21 cellular contexts compared by ENCODE assay signal in genomic region chr2:58739033-58739432, GRCh38.
DNase-seq lines count a peak whose midpoint lies in the region; ATAC-seq, FAIRE-seq and TF ChIP-seq lines count a peak whose summit lies in the region.
"Had no signal": no experiment of that assay in that cellular context is flagged by ENCODE, and none has a peak within 500 bp of the region (broad histone marks: within the 10 kb centered on the region; RNA-seq: fewer than 3 reads in every experiment).

No MANE protein-coding gene starts in this region.

- no peak for FAIRE-seq in pancreas (lab: Jason Lieb, UNC)

- H3K4me1 ChIP-seq in pancreas = no peaks in the 10 kb centered on the region
- H3K4me1 ChIP-seq: BE2C, Caco-2 had no signal

- TF ChIP-seq CTCF in RWPE1 (conservative IDR thresholded peaks at IDR 0.05; ENCODE audit: low read depth) = no peak
- TF ChIP-seq CTCF in pancreas (IDR thresholded peaks at IDR 0.05) = no peak
- no peak for TF ChIP-seq CTCF in lower leg skin (IDR thresholded peaks at IDR 0.05)
- TF ChIP-seq CTCF in CD4-positive, alpha-beta T cell (IDR thresholded peaks at IDR 0.05) = no peak

- intact Hi-C loops in pancreas (cut with DNase I) (no loop called here), lower leg skin (cut with DNase I; ENCODE audit: low total_unique reads) (no loop called here)
- intact Hi-C loops in CD4-positive, alpha-beta T cell (cut with DNase I, micrococcal nuclease) = no loop called here

- H3K9me3 ChIP-seq in pancreas = no peaks in the 10 kb centered on the region
- no peaks in the 10 kb centered on the region for H3K9me3 ChIP-seq in CD4-positive, alpha-beta T cell (ENCODE audit: control insufficient read depth, low read length)
- H3K9me3 ChIP-seq: BE2C, Caco-2 had no signal

- ATAC-seq in pancreas = peak; percentile 52 to 93 (median 72)
- no peak for ATAC-seq in CD4-positive, alpha-beta T cell (ENCODE audit: poor library complexity)
- ATAC-seq in HG02981 (IDR thresholded peaks at IDR 0.05; ENCODE audit: unreplicated experiment) = no peak

- POLR2A ChIA-PET in RWPE1 (lab: Yijun Ruan, JAX; ENCODE audit: low non-redundant PET) = interaction anchor here (0.7 kb wide), 1 partner anchor 230 kb away, joined by 3 read pairs; no protein-coding TSS in a partner anchor
- POLR2A ChIA-PET in CD4-positive, alpha-beta T cell (lab: Charles Lee) = no interaction called here

- H3K9me3 Mint-ChIP-seq in CD4-positive, alpha-beta T cell = no peaks in the 10 kb centered on the region
- H3K9me3 Mint-ChIP-seq: H9 had no signal

- no peaks in the 10 kb centered on the region for H3K36me3 ChIP-seq in pancreas
- H3K36me3 ChIP-seq: BE2C had no signal

- H3K4me3 ChIP-seq in pancreas = no peak overlapping the region
- H3K4me3 ChIP-seq in lower leg skin (ENCODE audit: low read depth, poor library complexity, severe bottlenecking) = no peak overlapping the region
- H3K4me3 ChIP-seq: SK-N-MC had no signal

- H3K4me3 Mint-ChIP-seq in CD4-positive, alpha-beta T cell = no peak overlapping the region
- H3K4me3 Mint-ChIP-seq: CD4-positive, alpha-beta memory T cell; H9 had no signal

- WGBS in pancreas, 2 donors = 54 to 71% methylated on average over 1 of the region's 1 CpG
- 43 to 65% methylated on average over 1 of the region's 1 CpG for WGBS in lower leg skin, 2 donors

- no peak for TF ChIP-seq POLR2A in lower leg skin (IDR thresholded peaks at IDR 0.05)

- no peaks in the 10 kb centered on the region for H3K4me1 Mint-ChIP-seq in CD4-positive, alpha-beta T cell (ENCODE audit: low read depth)
- H3K4me1 Mint-ChIP-seq: CD4-positive, alpha-beta memory T cell; H9 had no signal

- H3K27me3 Mint-ChIP-seq in CD4-positive, alpha-beta T cell = no peaks in the 10 kb centered on the region

- H3K27ac Mint-ChIP-seq in CD4-positive, alpha-beta T cell = no peak overlapping the region
- H3K27ac Mint-ChIP-seq: CD4-positive, alpha-beta memory T cell; H9 had no signal

- peak; percentile 9 for DNase-seq in DMS79 (lab: John Stamatoyannopoulos, UW)
- peak; percentile 27 for DNase-seq in HPDE6-E6E7 (ENCODE audit: extremely low spot score)
- DNase-seq in RWPE1 (ENCODE audit: low spot score) = peak; percentile 15
- DNase-seq in pancreas = peak in 3 of 6 donors; percentile 14 to 67 (median 33)
- no peak for DNase-seq in lower leg skin (ENCODE audit: low spot score in 2 of 2)
- DNase-seq in CD4-positive, alpha-beta T cell = no peak
- DNase-seq: BE2C; Caco-2; CD4-positive, alpha-beta memory T cell; DMS 273 treated with DMSO at 0.1 percent for 48 hours; GF-D8; H9; NCI-H1694; NCI-H2081; NCI-H446 treated with DMSO at 0.1 percent for 48 hours; NCI-H526 treated with DMSO at 0.1 percent for 48 hours; SHP77 had no signal

- CTCF ChIA-PET in RWPE1 (lab: Yijun Ruan, JAX) = interaction anchor here (0.5 to 0.6 kb wide), 4 partner anchors 57 to 1827 kb away, joined by 3 to 5 read pairs (median 3); no protein-coding TSS in a partner anchor
- CTCF ChIA-PET in CD4-positive, alpha-beta T cell (lab: Charles Lee) = no interaction called here

- no peaks in the 10 kb centered on the region for H3K36me3 Mint-ChIP-seq in CD4-positive, alpha-beta T cell (ENCODE audit: low read depth)
- H3K36me3 Mint-ChIP-seq: CD4-positive, alpha-beta memory T cell had no signal

- H3K27me3 ChIP-seq in pancreas = no peaks in the 10 kb centered on the region
- H3K27me3 ChIP-seq in CD4-positive, alpha-beta T cell (ENCODE audit: control insufficient read depth, insufficient read depth, low read length) = no peaks in the 10 kb centered on the region
- H3K27me3 ChIP-seq: BE2C had no signal

- H3K27ac ChIP-seq in RWPE1 = no peak overlapping the region
- H3K27ac ChIP-seq in pancreas = no peak overlapping the region
- no peak overlapping the region for H3K27ac ChIP-seq in CD4-positive, alpha-beta T cell (ENCODE audit: low read depth, low read length)
- H3K27ac ChIP-seq: HL-60, KMS-11, SK-N-MC had no signal

Comparison
In these comparisons a context has a peak if more than half of its experiments do, and no peak if none do; other contexts are left out.
1. DNase-seq: peak in DMS79 (single experiment), HPDE6-E6E7 (single experiment) and RWPE1 (single experiment); none in lower leg skin (0 of 2) and CD4-positive, alpha-beta T cell (0 of 10).
2. ATAC-seq: peak in pancreas (4 of 4); none in CD4-positive, alpha-beta T cell (single experiment) and HG02981 (single experiment).